Comparison of ENCODE assay signal across 1 cellular context in the genomic region with DNA sequence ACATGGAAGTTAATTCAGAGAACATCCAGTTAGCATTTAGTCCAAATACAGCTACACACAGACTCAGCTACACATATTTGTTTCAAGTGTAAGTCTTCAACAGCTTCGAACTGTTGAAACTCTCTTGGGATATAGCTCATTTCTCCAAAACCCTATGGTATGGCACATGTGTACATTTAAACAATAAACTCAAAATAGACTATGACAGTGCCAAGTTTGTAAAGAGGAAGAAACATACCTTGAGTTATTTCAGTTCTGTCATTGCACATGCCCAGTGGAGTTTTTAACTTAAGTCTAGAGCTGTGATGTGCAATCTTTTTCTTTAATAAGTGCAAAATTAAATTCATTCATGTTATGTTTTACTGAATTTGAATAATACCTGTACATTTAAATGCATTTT.
TF ChIP-seq lines count a peak whose summit lies in the region.

No MANE protein-coding gene starts in this region.

TF ChIP-seq in GM12878, 131 proteins besides CTCF, POLR2A, EP300 and RAD21 (continued from another document):
- TF ChIP-seq, protein P1, sequence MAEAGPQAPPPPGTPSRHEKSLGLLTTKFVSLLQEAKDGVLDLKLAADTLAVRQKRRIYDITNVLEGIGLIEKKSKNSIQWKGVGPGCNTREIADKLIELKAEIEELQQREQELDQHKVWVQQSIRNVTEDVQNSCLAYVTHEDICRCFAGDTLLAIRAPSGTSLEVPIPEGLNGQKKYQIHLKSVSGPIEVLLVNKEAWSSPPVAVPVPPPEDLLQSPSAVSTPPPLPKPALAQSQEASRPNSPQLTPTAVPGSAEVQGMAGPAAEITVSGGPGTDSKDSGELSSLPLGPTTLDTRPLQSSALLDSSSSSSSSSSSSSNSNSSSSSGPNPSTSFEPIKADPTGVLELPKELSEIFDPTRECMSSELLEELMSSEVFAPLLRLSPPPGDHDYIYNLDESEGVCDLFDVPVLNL (IDR thresholded peaks at IDR 0.05; ENCODE audit: low read depth, low read length), result no peak
- TF ChIP-seq PAX8 (IDR thresholded peaks at IDR 0.05), result no peak
